ENCODE assay signal across 7 cellular contexts in genomic region chr1:64745181-64745985, GRCh38. TPM values are rescaled to one million over a fixed set of nuclear protein-coding genes. Genes with fewer than 3 reads are reported as not detected.
A peak's percentile ranks its signal among the peaks of the same experiment; 100 is the strongest.
DNase-seq lines count a peak whose midpoint lies in the region; ATAC-seq and TF ChIP-seq lines count a peak whose summit lies in the region.

No MANE protein-coding gene starts in this region.

- no peaks in the 10 kb centered on the region for H3K4me1 ChIP-seq in OCI-LY7 (ENCODE audit: insufficient read depth, low read length, poor library complexity, severe bottlenecking)

- no peak overlapping the region for H3K27ac ChIP-seq in OCI-LY7 (ENCODE audit: low read depth, low read length, poor library complexity, severe bottlenecking)

- POLR2A ChIA-PET in OCI-LY7 (lab: Charles Lee), result no interaction called here

- intact Hi-C loops in left cardiac atrium (cut with DNase I), result loop anchor here (5.0 to 10.0 kb wide), 2 partner anchors 79 to 82 kb away; no protein-coding TSS in a partner anchor
- intact Hi-C loops in posterior cingulate gyrus (cut with DNase I), result loop anchor here (10.0 kb wide), 1 partner anchor 79 kb away; no protein-coding TSS in a partner anchor
- intact Hi-C loops in OCI-LY7 (cut with micrococcal nuclease; ENCODE audit: unreplicated experiment), result no loop called here

- no peaks in the 10 kb centered on the region for H3K79me2 ChIP-seq in OCI-LY7 (ENCODE audit: insufficient read depth, low read depth, low read length)

- peak in 1 of 2 donors; percentile 7 for ATAC-seq in left cardiac atrium

- DNase-seq in GM03348 (ENCODE audit: low spot score) (peak; percentile 45), HFF-Myc (ENCODE audit: extremely low read depth, low read depth) (peak; percentile 16), OCI-M1 (lab: John Stamatoyannopoulos, UW) (peak; percentile 68), amniotic epithelial cell (ENCODE audit: low read depth) (peak; percentile 6), left cardiac atrium (peak; percentile 22), posterior cingulate gyrus (peak in 6 of 10 donors; percentile 10 to 82 (median 50)), OCI-LY7 (ENCODE audit: low spot score) (no peak)

- CTCF ChIA-PET in OCI-LY7 (lab: Charles Lee; ENCODE audit: unreplicated experiment), result no interaction called here

- no TSS peak for BruUV-seq in OCI-LY7 (replicated peaks; lab: Mats Ljungman, UMichigan)

- H3K4me2 ChIP-seq in OCI-LY7 (ENCODE audit: low read length), result no peak overlapping the region

- H3K9me3 ChIP-seq in OCI-LY7 (ENCODE audit: low read length), result no peaks in the 10 kb centered on the region

- no peaks in the 10 kb centered on the region for H4K20me1 ChIP-seq in OCI-LY7 (ENCODE audit: insufficient read depth, low read length)

- no peak overlapping the region for H2AFZ ChIP-seq in OCI-LY7 (ENCODE audit: low read length)

- TF ChIP-seq CTCF in HFF-Myc (IDR thresholded peaks at IDR 0.05; ENCODE audit: low read depth, low read length, missing control alignments) (no peak), OCI-LY7 (conservative IDR thresholded peaks at IDR 0.05; ENCODE audit: low read length) (no peak)

- H3K9me2 ChIP-seq in OCI-LY7 (ENCODE audit: insufficient read depth, low read length), result no peaks in the 10 kb centered on the region

- H3K36me3 ChIP-seq in OCI-LY7 (ENCODE audit: insufficient read depth, low read length), result no peaks in the 10 kb centered on the region

- H3K4me3 ChIP-seq in HFF-Myc (replicated peaks; ENCODE audit: low read depth, low read length) (peak overlapping the region; percentile 78), OCI-LY7 (ENCODE audit: low read depth, low read length, poor library complexity, severe bottlenecking) (no peak overlapping the region)

RNA-seq across cellular contexts. Expression of gene RAVER2, which starts 0.5 kb away (rescaled TPM):
- total RNA-seq in left cardiac atrium (10 to 100 TPM; 16.3 to 21.0 TPM), OCI-LY7 (2022) (0.08 and 0.11 TPM in 2 replicates)
- not detected in 2 replicates for total RNA-seq in OCI-LY7 (2014; rRNA removed; shearing (Covaris generic))

Comparison
In these comparisons a context has a peak if more than half of its experiments do, and no peak if none do; other contexts are left out.
1. RNA of gene RAVER2, which starts 0.5 kb away (total RNA-seq): 16.3 to 21.0 TPM in left cardiac atrium; 0.08 to 0.11 TPM in OCI-LY7; every median in the first group is over 10 times any median in the second.